Comparison of ENCODE assay signal across 8 cellular contexts in genomic region chr11:88357323-88358039, GRCh38. TPM values are rescaled to one million over a fixed set of nuclear protein-coding genes. Genes with fewer than 3 reads are reported as not detected.
DNase-seq lines count a peak whose midpoint lies in the region; ATAC-seq and TF ChIP-seq lines count a peak whose summit lies in the region.

No MANE protein-coding gene starts in this region.

- H3K4me1 Mint-ChIP-seq in natural killer cell treated with Interleukin-12 subunit alpha and Interleukin-12 subunit beta and Interleukin-15 and Interleukin-18, amount 100 ng/mL, for 72 hours (ENCODE audit: low read depth in 2 of 2): peaks cover 37 to 52% of the 10 kb centered on the region in 2 donors
- H3K4me1 Mint-ChIP-seq in natural killer cell: peaks cover 35 to 46% of the 10 kb centered on the region in 2 donors

- H3K4me1 ChIP-seq in left lung: peaks cover 19 to 59% of the 10 kb centered on the region in 2 donors
- no peaks in the 10 kb centered on the region for H3K4me1 ChIP-seq in suprapubic skin

- H3K9me3 Mint-ChIP-seq in natural killer cell treated with Interleukin-12 subunit alpha and Interleukin-12 subunit beta and Interleukin-15 and Interleukin-18, amount 100 ng/mL, for 72 hours: no peaks in the 10 kb centered on the region
- no peaks in the 10 kb centered on the region for H3K9me3 Mint-ChIP-seq in natural killer cell

- 78% methylated on average over 3 of the region's 3 CpGs for WGBS in suprapubic skin

- intact Hi-C loops in natural killer cell (cut with micrococcal nuclease): no loop called here
- intact Hi-C loops in left lung (cut with DNase I): no loop called here

- H3K36me3 Mint-ChIP-seq in natural killer cell treated with Interleukin-12 subunit alpha and Interleukin-12 subunit beta and Interleukin-15 and Interleukin-18, amount 100 ng/mL, for 72 hours: peaks cover 4% of the 10 kb centered on the region
- H3K36me3 Mint-ChIP-seq in natural killer cell: no peaks in the 10 kb centered on the region

- DNase-seq in natural killer cell treated with Interleukin-12 subunit alpha and Interleukin-12 subunit beta and Interleukin-15 and Interleukin-18, amount 100 ng/mL, for 72 hours (ENCODE audit: low spot score): no peak
- DNase-seq in natural killer cell: no peak
- DNase-seq in RPMI7951 (ENCODE audit: low read depth): peak; percentile 29
- DNase-seq in left lung: no peak
- DNase-seq in islet precursor cell: no peak
- no peak for DNase-seq in suprapubic skin (ENCODE audit: low spot score in 2 of 2)
- DNase-seq in MG63: no peak

- no peak for TF ChIP-seq EP300 in suprapubic skin (IDR thresholded peaks at IDR 0.05)

- peak; percentile 82 to 86 for ATAC-seq in natural killer cell treated with Interleukin-12 subunit alpha and Interleukin-12 subunit beta and Interleukin-15 and Interleukin-18, amount 100 ng/mL, for 72 hours
- no peak for ATAC-seq in natural killer cell
- peak; percentile 61 for ATAC-seq in HG02840 (IDR thresholded peaks at IDR 0.05; ENCODE audit: low FRiP score, unreplicated experiment)
- peak; percentile 62 for ATAC-seq in left lung

- H3K27me3 ChIP-seq in left lung (no peaks in the 10 kb centered on the region), suprapubic skin (no peaks in the 10 kb centered on the region), MG63 (no peaks in the 10 kb centered on the region)

- H3K9me3 ChIP-seq in left lung (no peaks in the 10 kb centered on the region), suprapubic skin (no peaks in the 10 kb centered on the region), MG63 (no peaks in the 10 kb centered on the region)

- TF ChIP-seq CTCF in natural killer cell (IDR thresholded peaks at IDR 0.05) (no peak), left lung (IDR thresholded peaks at IDR 0.05) (no peak), suprapubic skin (IDR thresholded peaks at IDR 0.05) (no peak)

- no peaks in the 10 kb centered on the region for H3K36me3 ChIP-seq in left lung
- no peaks in the 10 kb centered on the region for H3K36me3 ChIP-seq in suprapubic skin
- no peaks in the 10 kb centered on the region for H3K36me3 ChIP-seq in MG63

- H3K27ac ChIP-seq in left lung (peak overlapping the region; percentile 47 to 79), suprapubic skin (no peak overlapping the region)

- H3K4me3 Mint-ChIP-seq in natural killer cell treated with Interleukin-12 subunit alpha and Interleukin-12 subunit beta and Interleukin-15 and Interleukin-18, amount 100 ng/mL, for 72 hours: peak overlapping the region; percentile 76
- no peak overlapping the region for H3K4me3 Mint-ChIP-seq in natural killer cell

- H3K4me3 ChIP-seq in left lung: no peak overlapping the region
- H3K4me3 ChIP-seq in suprapubic skin: no peak overlapping the region
- no peak overlapping the region for H3K4me3 ChIP-seq in MG63

- no peaks in the 10 kb centered on the region for H3K27me3 Mint-ChIP-seq in natural killer cell treated with Interleukin-12 subunit alpha and Interleukin-12 subunit beta and Interleukin-15 and Interleukin-18, amount 100 ng/mL, for 72 hours
- H3K27me3 Mint-ChIP-seq in natural killer cell (ENCODE audit: low read depth in 2 of 2): no peaks in the 10 kb centered on the region

- no peak for TF ChIP-seq POLR2A in suprapubic skin (IDR thresholded peaks at IDR 0.05)

- peak overlapping the region; percentile 83 to 86 for H3K27ac Mint-ChIP-seq in natural killer cell treated with Interleukin-12 subunit alpha and Interleukin-12 subunit beta and Interleukin-15 and Interleukin-18, amount 100 ng/mL, for 72 hours
- peak overlapping the region in 1 of 2 donors; percentile 71 for H3K27ac Mint-ChIP-seq in natural killer cell

RNA-seq across cellular contexts. Expression of gene CTSC, which starts 19.9 kb away (rescaled TPM):
- 100 to 1,000 TPM; 213 to 381 TPM for total RNA-seq in natural killer cell treated with Interleukin-12 subunit alpha and Interleukin-12 subunit beta and Interleukin-15 and Interleukin-18, amount 100 ng/mL, for 72 hours
- 100 to 1,000 TPM; 182 to 275 (median 227) TPM for total RNA-seq in natural killer cell
- total RNA-seq in RPMI7951 (2014; rRNA removed; shearing (Covaris generic)): 157 and 164 TPM in 2 replicates
- total RNA-seq in left lung: 100 to 1,000 TPM; 281 to 422 TPM
- 10 to 100 TPM; 24.5 to 59.0 (median 31.6) TPM for total RNA-seq in suprapubic skin
- total RNA-seq in MG63 (2014; rRNA removed; shearing (Covaris generic); ENCODE audit: low replicate concordance): 62.9 and 118 TPM in 2 replicates

Comparison
In these comparisons a context has a peak if more than half of its experiments do, and no peak if none do; other contexts are left out.
1. ATAC-seq: peak in natural killer cell treated with Interleukin-12 subunit alpha and Interleukin-12 subunit beta and Interleukin-15 and Interleukin-18, amount 100 ng/mL, for 72 hours (2 of 2), HG02840 (single experiment) and left lung (single experiment); none in natural killer cell (0 of 3).